Comparison of ENCODE assay signal across 1 cellular context in the genomic region with DNA sequence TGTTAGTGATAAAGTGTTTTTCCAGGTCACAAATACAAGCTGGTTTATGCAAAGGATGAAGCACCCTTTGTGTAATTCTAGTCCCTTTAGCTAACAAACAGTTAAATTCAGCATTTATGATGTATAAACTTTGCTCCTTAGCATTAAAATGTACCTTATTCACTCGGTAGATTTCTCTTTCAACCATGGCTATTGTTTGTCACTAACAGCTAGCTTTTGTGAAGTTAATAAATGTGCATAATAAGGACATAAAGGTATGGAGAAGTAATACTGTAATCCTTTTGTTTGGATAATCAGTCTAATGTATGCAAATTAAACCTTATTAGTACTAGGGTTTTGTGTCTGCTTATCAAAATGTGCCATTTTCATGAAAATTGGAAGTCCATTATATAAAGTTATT.
TF ChIP-seq lines count a peak whose summit lies in the region.

No MANE protein-coding gene starts in this region.

TF ChIP-seq in H1, 55 proteins besides CTCF, POLR2A, EP300 and RAD21 (continued from another document):
- TF ChIP-seq GABPA (IDR thresholded peaks at IDR 0.05; ENCODE audit: borderline replicate concordance, insufficient read depth, low read length) (no peak), BRCA1 (IDR thresholded peaks at IDR 0.05; ENCODE audit: low read depth, low read length) (no peak), PHF8 (conservative IDR thresholded peaks at IDR 0.05; ENCODE audit: low read depth, low read length) (no peak), CBX8 (IDR thresholded peaks at IDR 0.05; ENCODE audit: borderline replicate concordance, low read depth, low read length) (no peak)
